8 cellular contexts compared by ENCODE assay signal in the genomic region with DNA sequence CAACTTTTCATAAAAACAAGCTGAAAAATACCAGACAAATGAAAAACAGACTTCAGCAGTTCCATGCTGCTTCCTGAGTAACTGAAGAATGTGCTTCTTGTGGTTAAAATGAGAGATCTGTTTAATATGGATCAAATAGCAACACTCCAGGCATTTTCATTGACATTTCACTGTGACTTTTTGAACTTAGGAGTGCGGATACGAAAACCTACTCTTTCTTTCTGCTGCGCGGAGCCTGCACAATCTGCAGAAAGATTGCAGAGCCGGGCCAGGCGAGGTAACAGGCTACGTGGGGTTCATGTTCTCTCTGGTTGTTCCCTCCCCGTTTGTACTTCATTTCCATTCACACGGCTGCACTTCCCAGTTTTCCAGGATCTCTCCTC. TPM values are rescaled to one million over a fixed set of nuclear protein-coding genes. Genes with fewer than 3 reads are reported as not detected.
DNase-seq lines count a peak whose midpoint lies in the region; ATAC-seq and TF ChIP-seq lines count a peak whose summit lies in the region.

No MANE protein-coding gene starts in this region.

- H3K27me3 Mint-ChIP-seq in activated T-cell treated with anti-CD3 and anti-CD28 coated beads, Interleukin-2, amount 50 U/mL, for 4 hours (ENCODE audit: low read depth) = no peaks in the 10 kb centered on the region
- H3K27me3 Mint-ChIP-seq in neural crest cell (ENCODE audit: low read depth) = no peaks in the 10 kb centered on the region

- no peak for ATAC-seq in activated T-cell treated with anti-CD3 and anti-CD28 coated beads, Interleukin-2, amount 50 U/mL, for 4 hours
- no peak for ATAC-seq in GM19395 (IDR thresholded peaks at IDR 0.05; ENCODE audit: unreplicated experiment)

- no peaks in the 10 kb centered on the region for H3K27me3 ChIP-seq in esophagus (ENCODE audit: control insufficient read depth in 1 of 2, insufficient read depth in 2 of 2, low read length in 2 of 2)

- DNase-seq in activated T-cell treated with anti-CD3 and anti-CD28 coated beads, Interleukin-2, amount 50 U/mL, for 4 hours = no peak
- no peak for DNase-seq in activated T-cell treated with anti-CD3 and anti-CD28 coated beads for 4 hours
- peak; percentile 70 for DNase-seq in SK-N-DZ (ENCODE audit: low spot score)
- no peak for DNase-seq in neural crest cell (ENCODE audit: low read depth, low spot score)
- DNase-seq in NCI-H187 treated with DMSO at 0.1 percent for 48 hours (lab: John Stamatoyannopoulos, UW) = no peak
- no peak for DNase-seq in NCI-H2081 treated with DMSO at 0.1 percent for 48 hours (lab: John Stamatoyannopoulos, UW)

- peak overlapping the region; percentile 80 for H3K4me3 Mint-ChIP-seq in activated T-cell treated with anti-CD3 and anti-CD28 coated beads, Interleukin-2, amount 50 U/mL, for 4 hours
- peak overlapping the region; percentile 92 for H3K4me3 Mint-ChIP-seq in neural crest cell

- no peaks in the 10 kb centered on the region for H3K36me3 ChIP-seq in esophagus (ENCODE audit: control insufficient read depth in 2 of 2, insufficient read depth in 2 of 2, low read length in 1 of 2)

- H3K9me3 ChIP-seq in esophagus (ENCODE audit: control insufficient read depth in 2 of 2, insufficient read depth in 1 of 2, low read depth in 1 of 2, low read length in 1 of 2) = no peaks in the 10 kb centered on the region

- 3% methylated on average over 9 of the region's 9 CpGs for WGBS in esophagus, 2 donors

- no peaks in the 10 kb centered on the region for H3K4me1 ChIP-seq in esophagus (ENCODE audit: control insufficient read depth in 2 of 2, insufficient read depth in 2 of 2, low read length in 1 of 2)

- H3K4me1 Mint-ChIP-seq in activated T-cell treated with anti-CD3 and anti-CD28 coated beads, Interleukin-2, amount 50 U/mL, for 4 hours (ENCODE audit: low read depth) = peaks cover 34% of the 10 kb centered on the region
- H3K4me1 Mint-ChIP-seq in neural crest cell = peaks cover 24% of the 10 kb centered on the region

- peak overlapping the region; percentile 71 to 81 for H3K4me3 ChIP-seq in esophagus (ENCODE audit: low read depth in 1 of 2, low read length in 2 of 2)

- H3K36me3 Mint-ChIP-seq in activated T-cell treated with anti-CD3 and anti-CD28 coated beads, Interleukin-2, amount 50 U/mL, for 4 hours (ENCODE audit: insufficient read depth) = no peaks in the 10 kb centered on the region
- H3K36me3 Mint-ChIP-seq in neural crest cell (ENCODE audit: low read depth) = peaks cover 7% of the 10 kb centered on the region

- no peaks in the 10 kb centered on the region for H3K9me3 Mint-ChIP-seq in activated T-cell treated with anti-CD3 and anti-CD28 coated beads, Interleukin-2, amount 50 U/mL, for 4 hours
- no peaks in the 10 kb centered on the region for H3K9me3 Mint-ChIP-seq in neural crest cell

- H3K27ac Mint-ChIP-seq in neural crest cell (ENCODE audit: unreplicated experiment) = peak overlapping the region; percentile 95

- no peak for TF ChIP-seq CTCF in neural crest cell (conservative IDR thresholded peaks at IDR 0.05)

- peak overlapping the region; percentile 80 to 84 for H3K27ac ChIP-seq in esophagus (ENCODE audit: low read depth in 2 of 2, low read length in 1 of 2)

RNA-seq across cellular contexts. Expression of a gene that starts 0.6 kb away (rescaled TPM):
- total RNA-seq in activated T-cell treated with anti-CD3 and anti-CD28 coated beads, Interleukin-2, amount 50 U/mL, for 4 hours = 10 to 100 TPM; 14.3 to 28.0 (median 19.7) TPM
- polyA plus RNA-seq in SK-N-DZ (2014; cell fraction: cytosol; rRNA removed) = 10.8 and 17.5 TPM in 2 replicates
- 6.8 and 10.5 TPM in 2 replicates for polyA plus RNA-seq in SK-N-DZ (2014; cell fraction: nucleus; rRNA removed)
- 1 to 10 TPM; 7.9 to 9.6 TPM for polyA plus RNA-seq in esophagus
- total RNA-seq in neural crest cell = 21.5 and 21.9 TPM in 2 replicates

RNA-seq across cellular contexts. Expression of a gene that starts 10.1 kb away (rescaled TPM):
- total RNA-seq in activated T-cell treated with anti-CD3 and anti-CD28 coated beads, Interleukin-2, amount 50 U/mL, for 4 hours = 100 to 1,000 TPM; 127 to 142 (median 139) TPM
- polyA plus RNA-seq in SK-N-DZ (2014; cell fraction: cytosol; rRNA removed) = 21.1 and 23.6 TPM in 2 replicates
- polyA plus RNA-seq in SK-N-DZ (2014; cell fraction: nucleus; rRNA removed) = 20.8 and 30.3 TPM in 2 replicates
- polyA plus RNA-seq in esophagus = 10 to 100 TPM; 20.3 to 28.7 TPM
- 54.7 and 55.6 TPM in 2 replicates for total RNA-seq in neural crest cell
